37 cellular contexts compared by ENCODE assay signal in genomic region chr20:46850896-46851295, GRCh38. TPM values are rescaled to one million over a fixed set of nuclear protein-coding genes. Genes with fewer than 3 reads are reported as not detected.
"Had no signal": no experiment of that assay in that cellular context is flagged by ENCODE, and none has a peak within 500 bp of the region (broad histone marks: within the 10 kb centered on the region; RNA-seq: fewer than 3 reads in every experiment).

No MANE protein-coding gene starts in this region.

- DNase-seq: activated CD4-positive, alpha-beta memory T cell treated with anti-CD3 and anti-CD28 coated beads for 36 hours; activated CD4-positive, alpha-beta T cell treated with anti-CD3 and anti-CD28 coated beads for 1 hour; activated CD4-positive, alpha-beta T cell treated with anti-CD3 and anti-CD28 coated beads for 4 hours; activated CD4-positive, alpha-beta T cell treated with anti-CD3 and anti-CD28 coated beads, Interleukin-2, amount 50 U/mL, for 1 hour; activated CD8-positive, alpha-beta memory T cell treated with anti-CD3 and anti-CD28 coated beads, Interleukin-2, amount 10 ng/mL, durations not matched to agents 7 days and 5 days; activated CD8-positive, alpha-beta memory T cell treated with anti-CD3 and anti-CD28 coated beads, Interleukin-2, amount 50 U/mL, for 4 hours; activated CD8-positive, alpha-beta T cell treated with anti-CD3 and anti-CD28 coated beads, Interleukin-2, amount 10 ng/mL, durations not matched to agents 7 days and 5 days; activated effector memory CD4-positive, alpha-beta T cell treated with anti-CD3 and anti-CD28 coated beads, Interleukin-2, amount 50 U/mL, for 16 hours; activated naive CD4-positive, alpha-beta T cell treated with anti-CD3 and anti-CD28 coated beads for 36 hours; activated naive CD8-positive, alpha-beta T cell treated with anti-CD3 and anti-CD28 coated beads for 36 hours; activated naive CD8-positive, alpha-beta T cell treated with anti-CD3 and anti-CD28 coated beads, Interleukin-2, amount 50 U/mL, for 24 hours; activated T-cell treated with anti-CD3 and anti-CD28 coated beads, Interleukin-2, amount 50 U/mL, for 1 hour; activated T-cell treated with anti-CD3 and anti-CD28 coated beads, Interleukin-2, amount 50 U/mL, for 48 hours; adrenal gland; amygdala; aorta; body of pancreas; central memory CD4-positive, alpha-beta T cell; cerebellar nuclear complex; dorsolateral prefrontal cortex; effector memory CD4-positive, alpha-beta T cell; endodermal cell; foreskin keratinocyte; gastrocnemius medialis; glutamatergic neuron; heart left ventricle; T-helper 2 cell had no signal

- H3K27me3 ChIP-seq: adrenal gland, body of pancreas, cardiac muscle cell, foreskin keratinocyte had no signal

- ATAC-seq: activated CD8-positive, alpha-beta memory T cell treated with anti-CD3 and anti-CD28 coated beads, Interleukin-2, amount 10 ng/mL, durations not matched to agents 7 days and 5 days; activated CD8-positive, alpha-beta T cell treated with anti-CD3 and anti-CD28 coated beads, Interleukin-2, amount 10 ng/mL, durations not matched to agents 7 days and 5 days; activated naive CD8-positive, alpha-beta T cell treated with anti-CD3 and anti-CD28 coated beads, Interleukin-2, amount 50 U/mL, for 24 hours; body of pancreas; esophagus mucosa; foreskin keratinocyte; gastrocnemius medialis; heart left ventricle; WTC11 had no signal

- H3K9me3 ChIP-seq: adrenal gland, body of pancreas, breast epithelium, gastrocnemius medialis had no signal

- H3K27ac ChIP-seq: adrenal gland, body of pancreas, breast epithelium, cardiac muscle cell, coronary artery, dorsolateral prefrontal cortex, foreskin keratinocyte, gastrocnemius medialis, heart left ventricle had no signal

- H3K4me1 ChIP-seq: adrenal gland, body of pancreas, breast epithelium, foreskin keratinocyte, gastrocnemius medialis, heart left ventricle had no signal

- H3K4me3 ChIP-seq: adrenal gland, body of pancreas, breast epithelium, cardiac muscle cell, coronary artery, dorsolateral prefrontal cortex, gastrocnemius medialis, heart left ventricle had no signal

- H3K36me3 ChIP-seq: adrenal gland, breast epithelium, cardiac muscle cell, gastrocnemius medialis, heart left ventricle had no signal

RNA-seq across cellular contexts. Expression of gene EYA2, which starts 43.7 kb away (rescaled TPM):
- total RNA-seq: activated CD4-positive, alpha-beta memory T cell treated with anti-CD3 and anti-CD28 coated beads for 36 hours; activated CD8-positive, alpha-beta memory T cell treated with anti-CD3 and anti-CD28 coated beads for 36 hours; activated CD8-positive, alpha-beta memory T cell treated with anti-CD3 and anti-CD28 coated beads, Interleukin-2, amount 10 ng/mL, durations not matched to agents 7 days and 5 days; activated CD8-positive, alpha-beta T cell treated with anti-CD3 and anti-CD28 coated beads, Interleukin-2, amount 10 ng/mL, durations not matched to agents 7 days and 5 days; activated naive CD4-positive, alpha-beta T cell treated with anti-CD3 and anti-CD28 coated beads for 36 hours; activated naive CD8-positive, alpha-beta T cell treated with anti-CD3 and anti-CD28 coated beads for 36 hours; activated T-helper 1 cell treated with anti-CD3 and anti-CD28 coated beads, Interleukin-12 subunit alpha, Interleukin-12 subunit beta, Interleukin-2, Interleukin-4 antibody, amounts not matched to agents 30 ng/mL and 10 ng/mL and 1 ng/mL, durations not matched to agents 14 hours and 24 hours and 36 hours; activated T-helper 2 cell treated with anti-CD3 and anti-CD28 coated beads, Interferon-gamma antibody, Interleukin-2, Interleukin-4, amounts not matched to agents 10 μg/mL and 5 μg/mL and 100 μg/mL, durations not matched to agents 14 hours and 24 hours and 36 hours; epithelial cell of proximal tubule; foreskin keratinocyte; T-helper 1 cell treated with Interleukin-12 subunit alpha and Interleukin-12 subunit beta and Interleukin-4 antibody, amounts not matched to agents 30 ng/mL and 1 ng/mL, for 36 hours had no signal
